23 cellular contexts compared by ENCODE assay signal in the genomic region with DNA sequence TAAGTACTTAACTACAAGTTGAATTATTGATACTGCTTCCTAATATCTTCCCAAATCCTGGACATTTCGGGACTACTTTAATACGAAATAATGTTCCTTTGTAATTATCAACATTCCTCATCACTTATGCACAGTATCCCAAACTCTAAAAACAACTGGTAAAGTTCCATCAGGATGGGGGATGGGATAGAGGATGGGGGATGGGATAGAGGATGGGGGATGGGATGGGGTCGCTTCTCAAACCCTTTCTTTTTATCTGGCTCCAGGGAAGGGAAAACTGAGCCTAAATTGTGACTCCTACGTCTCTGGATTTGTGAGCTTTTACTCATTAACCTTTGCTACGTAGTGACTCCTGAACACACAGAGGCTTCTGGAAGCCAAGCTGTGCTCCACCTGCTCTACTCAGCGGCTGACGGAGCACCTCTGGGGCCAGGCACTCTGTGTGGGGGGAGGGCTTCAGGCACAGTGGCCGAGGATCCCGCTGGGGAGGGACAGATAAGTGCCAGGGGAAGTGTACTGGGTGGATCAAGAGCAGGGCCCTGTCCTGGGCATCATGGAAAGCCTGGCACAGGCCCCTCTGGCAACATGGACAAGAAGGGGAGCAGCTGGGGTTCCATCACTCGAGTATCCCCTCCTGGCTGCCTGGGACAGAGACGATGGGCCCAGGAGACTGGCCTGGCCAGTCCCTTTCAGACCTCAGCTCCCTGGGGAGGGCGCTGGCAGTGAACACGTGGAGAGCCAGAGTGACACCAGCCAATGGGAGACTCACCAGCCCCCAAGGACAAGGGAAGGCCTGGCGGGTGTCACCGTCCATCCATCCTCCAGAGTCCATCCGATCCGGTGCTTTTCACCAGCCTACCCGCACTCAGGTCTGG. TPM values are rescaled to one million over a fixed set of nuclear protein-coding genes. Genes with fewer than 3 reads are reported as not detected.
A peak's percentile ranks its signal among the peaks of the same experiment; 100 is the strongest.
DNase-seq lines count a peak whose midpoint lies in the region; ATAC-seq and TF ChIP-seq lines count a peak whose summit lies in the region.
"Had no signal": no experiment of that assay in that cellular context is flagged by ENCODE, and none has a peak within 500 bp of the region (broad histone marks: within the 10 kb centered on the region; RNA-seq: fewer than 3 reads in every experiment).

No MANE protein-coding gene starts in this region.

- H3K9me3 ChIP-seq in Panc1 (ENCODE audit: control insufficient read depth, insufficient read depth, low read depth, low read length) (no peaks in the 10 kb centered on the region), psoas muscle (no peaks in the 10 kb centered on the region)

- no peak for TF ChIP-seq CTCF in GM23338 (conservative IDR thresholded peaks at IDR 0.05; ENCODE audit: low read depth in 2 of 2)
- TF ChIP-seq CTCF in Panc1 (IDR thresholded peaks at IDR 0.05), result no peak
- TF ChIP-seq CTCF in endothelial cell (IDR thresholded peaks at IDR 0.05; ENCODE audit: unreplicated experiment), result no peak
- no peak for TF ChIP-seq CTCF in psoas muscle (IDR thresholded peaks at IDR 0.05)
- no peak for TF ChIP-seq CTCF in GM10266 (IDR thresholded peaks at IDR 0.05; ENCODE audit: control insufficient read depth, insufficient read depth, low read depth, missing control alignments)

- no peak overlapping the region for H2AFZ ChIP-seq in GM23338

- H3K36me3 Mint-ChIP-seq in GM23338 (ENCODE audit: low read depth), result peaks cover 4% of the 10 kb centered on the region; the same call in 1 of the 3 replicates
- H3K36me3 Mint-ChIP-seq in endothelial cell (ENCODE audit: low read depth, unreplicated experiment), result peaks cover 13% of the 10 kb centered on the region

- H3K27me3 Mint-ChIP-seq in GM23338 (ENCODE audit: insufficient read depth, low read depth, poor library complexity) (peaks cover 20% of the 10 kb centered on the region), endothelial cell (ENCODE audit: unreplicated experiment) (peaks cover 15% of the 10 kb centered on the region)
- H3K27me3 Mint-ChIP-seq: activated naive CD8-positive, alpha-beta T cell treated with anti-CD3 and anti-CD28 coated beads, Interleukin-2, amount 50 U/mL, for 24 hours; activated T-cell treated with anti-CD3 and anti-CD28 coated beads, Interleukin-2, amount 50 U/mL, for 24 hours; naive thymus-derived CD8-positive, alpha-beta T cell had no signal

- no peaks in the 10 kb centered on the region for H3K9me2 ChIP-seq in GM23338 (ENCODE audit: insufficient read depth)

- H3K4me1 ChIP-seq in GM23338 (ENCODE audit: insufficient read depth), result peaks cover 6% of the 10 kb centered on the region; the same call in 1 of the 2 replicates
- peaks cover 2% of the 10 kb centered on the region; the same call in 1 of the 2 replicates for H3K4me1 ChIP-seq in Panc1 (ENCODE audit: control insufficient read depth, insufficient read depth, low read length)
- no peaks in the 10 kb centered on the region for H3K4me1 ChIP-seq in psoas muscle

- DNase-seq in GM23338 (ENCODE audit: low spot score) (no peak), Panc1 (ENCODE audit: low read depth, low spot score) (no peak), endothelial cell (ENCODE audit: low spot score) (no peak), psoas muscle (no peak), GM10266 (ENCODE audit: extremely low spot score) (no peak), NCI-H748 treated with DMSO at 0.1 percent for 48 hours (lab: John Stamatoyannopoulos, UW) (no peak), NCI-H187 treated with DMSO at 0.1 percent for 48 hours (lab: John Stamatoyannopoulos, UW) (no peak)
- DNase-seq: activated CD4-positive, alpha-beta T cell treated with anti-CD3 and anti-CD28 coated beads for 48 hours; activated CD8-positive, alpha-beta memory T cell treated with anti-CD3 and anti-CD28 coated beads for 24 hours; activated gamma-delta T cell treated with Interleukin-2 at 50 U/mL for 16 hours; activated naive CD8-positive, alpha-beta T cell treated with anti-CD3 and anti-CD28 coated beads, Interleukin-2, amount 50 U/mL, for 24 hours; activated T-cell treated with anti-CD3 and anti-CD28 coated beads, Interleukin-2, amount 50 U/mL, for 24 hours; HFFc6; MV-4-11; naive thymus-derived CD8-positive, alpha-beta T cell; NCI-H1694; NCI-H524 treated with DMSO at 0.1 percent for 48 hours; small intestine; T-helper 9 cell had no signal

- POLR2A ChIA-PET in Panc1 (lab: Charles Lee), result no interaction called here

- peaks cover 37% of the 10 kb centered on the region for H3K4me1 Mint-ChIP-seq in GM23338
- peaks cover 10% of the 10 kb centered on the region for H3K4me1 Mint-ChIP-seq in endothelial cell (ENCODE audit: unreplicated experiment)
- H3K4me1 Mint-ChIP-seq: activated naive CD8-positive, alpha-beta T cell treated with anti-CD3 and anti-CD28 coated beads, Interleukin-2, amount 50 U/mL, for 24 hours had no signal

- no peaks in the 10 kb centered on the region for H4K20me1 ChIP-seq in GM23338 (replicated peaks; ENCODE audit: insufficient read depth)

- H3K4me3 ChIP-seq in GM23338 (no peak overlapping the region), Panc1 (ENCODE audit: low read depth in 2 of 2, low read length in 2 of 2) (no peak overlapping the region), psoas muscle (no peak overlapping the region)

- intact Hi-C loops in Panc1 (cut with micrococcal nuclease; ENCODE audit: unreplicated experiment), result no loop called here
- intact Hi-C loops in psoas muscle (cut with DNase I), result no loop called here

- ATAC-seq in GM23338, result peak; percentile 11
- peak; percentile 10; the same call in 1 of the 2 replicates for ATAC-seq in Panc1
- peak in 3 of 4 donors; percentile 20 to 23 (median 23) for ATAC-seq in psoas muscle
- ATAC-seq: activated naive CD8-positive, alpha-beta T cell treated with anti-CD3 and anti-CD28 coated beads, Interleukin-2, amount 50 U/mL, for 24 hours; naive thymus-derived CD8-positive, alpha-beta T cell had no signal

- BruUV-seq in Panc1 (replicated peaks; lab: Mats Ljungman, UMichigan), result no TSS peak

- no peaks in the 10 kb centered on the region for H3K79me2 ChIP-seq in GM23338 (replicated peaks; ENCODE audit: insufficient read depth)

- in situ Hi-C loops in Panc1 (cut with HindIII; ENCODE audit: low pct_unique_long_range_greater_than_20kb, low sequenced_read_pairs), result no loop called here

- H3K27ac Mint-ChIP-seq in GM23338 (no peak overlapping the region), endothelial cell (ENCODE audit: unreplicated experiment) (peak overlapping the region; percentile 28)
- H3K27ac Mint-ChIP-seq: activated naive CD8-positive, alpha-beta T cell treated with anti-CD3 and anti-CD28 coated beads, Interleukin-2, amount 50 U/mL, for 24 hours; activated T-cell treated with anti-CD3 and anti-CD28 coated beads, Interleukin-2, amount 50 U/mL, for 24 hours; HFFc6; type B pancreatic cell had no signal

- peaks cover 16% of the 10 kb centered on the region for H3K9me3 Mint-ChIP-seq in GM23338
- no peaks in the 10 kb centered on the region for H3K9me3 Mint-ChIP-seq in endothelial cell (ENCODE audit: unreplicated experiment)
- H3K9me3 Mint-ChIP-seq: activated naive CD8-positive, alpha-beta T cell treated with anti-CD3 and anti-CD28 coated beads, Interleukin-2, amount 50 U/mL, for 24 hours; type B pancreatic cell had no signal

- 36 to 37% (median 37%) methylated on average over 15 to 18 of the region's 18 CpGs for WGBS in psoas muscle, 3 donors

- H3K27ac ChIP-seq in GM23338 (ENCODE audit: low read depth) (no peak overlapping the region), Panc1 (ENCODE audit: low read length) (no peak overlapping the region), psoas muscle (no peak overlapping the region)
- H3K27ac ChIP-seq: C4-2B, RWPE1, VCaP had no signal

- H3K4me3 Mint-ChIP-seq in GM23338 (no peak overlapping the region; the same call in 2 of the 3 replicates), endothelial cell (ENCODE audit: unreplicated experiment) (peak overlapping the region; percentile 13)
- H3K4me3 Mint-ChIP-seq: activated naive CD8-positive, alpha-beta T cell treated with anti-CD3 and anti-CD28 coated beads, Interleukin-2, amount 50 U/mL, for 24 hours; activated T-cell treated with anti-CD3 and anti-CD28 coated beads, Interleukin-2, amount 50 U/mL, for 24 hours; HFFc6; naive thymus-derived CD8-positive, alpha-beta T cell; type B pancreatic cell had no signal

- H3K27me3 ChIP-seq in GM23338 (ENCODE audit: insufficient read depth) (no peaks in the 10 kb centered on the region), Panc1 (ENCODE audit: control insufficient read depth, insufficient read depth, low read length) (no peaks in the 10 kb centered on the region), psoas muscle (ENCODE audit: insufficient read depth in 3 of 3, low read length in 2 of 3) (peaks cover 0 to 4% (median 0%) of the 10 kb centered on the region in 3 donors)

- H3K36me3 ChIP-seq in GM23338 (ENCODE audit: insufficient read depth) (no peaks in the 10 kb centered on the region), Panc1 (ENCODE audit: control insufficient read depth, insufficient read depth, low read length) (no peaks in the 10 kb centered on the region), psoas muscle (ENCODE audit: insufficient read depth in 1 of 2, low read depth in 1 of 2) (peaks cover 0 to 8% of the 10 kb centered on the region in 2 donors)

- CTCF ChIA-PET in Panc1 (lab: Charles Lee), result interaction anchor here (0.6 to 1.1 kb wide), 3 partner anchors 10 to 144 kb away, joined by 3 to 7 read pairs (median 4); no protein-coding TSS in a partner anchor

- H3K4me2 ChIP-seq in GM23338, result peak overlapping the region; percentile 24

- 0 out of 2 replicates have a peak, but pooled peaks cover 4% of the 10 kb centered on the region for H3F3A ChIP-seq in GM23338 (replicated peaks; ENCODE audit: low read depth)

TF ChIP-seq in GM23338, 12 proteins besides CTCF, POLR2A, EP300 and RAD21 (continues in another document):
- TF ChIP-seq ZNF114 (CRISPR knock-in tag; IDR thresholded peaks at IDR 0.05), result no peak

RNA-seq across cellular contexts. Expression of gene PGS1, which starts 56.2 kb away (rescaled TPM):
- total RNA-seq in GM23338 (2014; rRNA removed; shearing (Covaris generic)), result 65.8 and 67.1 TPM in 2 replicates
- polyA plus RNA-seq in GM23338 (2016; fragmentation: Nextera tagmentation; extraction: Ambion mirVana) (42.5 and 43.9 TPM in 2 replicates), psoas muscle (10 to 100 TPM; 10.2 to 16.3 (median 15.5) TPM)
- total RNA-seq in Panc1 (2021; ENCODE audit: unreplicated experiment) (47.5 TPM), endothelial cell (ENCODE audit: unreplicated experiment) (85.5 TPM), psoas muscle (10 to 100 TPM; 15.0 to 24.2 (median 20.3) TPM)
- 40.3 TPM for polyA plus RNA-seq in Panc1 (2012; ENCODE audit: insufficient read length)
